1 cellular context compared by ENCODE assay signal in the genomic region with DNA sequence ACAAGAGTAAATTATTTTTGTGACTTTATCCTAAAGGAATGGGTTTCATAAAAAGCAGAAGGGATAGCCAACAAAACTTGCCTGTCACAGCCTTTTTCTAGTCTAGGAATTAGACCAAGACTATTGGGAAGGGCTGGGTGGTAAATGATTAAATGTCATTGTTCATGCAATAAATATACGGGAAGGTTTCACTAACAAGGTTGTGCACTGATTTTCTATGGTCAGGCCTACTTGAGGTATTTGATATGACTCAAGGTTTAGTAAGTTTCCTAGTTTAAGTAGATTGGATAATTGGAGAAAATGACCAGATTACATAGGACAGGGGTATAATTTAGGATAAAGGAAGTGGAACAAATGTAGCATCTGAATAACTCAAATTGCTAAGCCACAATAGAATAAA.
TF ChIP-seq lines count a peak whose summit lies in the region.

No MANE protein-coding gene starts in this region.

TF ChIP-seq in SK-N-SH treated with all-trans-retinoic acid at 6 μM for 48 hours, 23 proteins besides CTCF, POLR2A, EP300 and RAD21 (continued from another document):
- TF ChIP-seq, protein P1, sequence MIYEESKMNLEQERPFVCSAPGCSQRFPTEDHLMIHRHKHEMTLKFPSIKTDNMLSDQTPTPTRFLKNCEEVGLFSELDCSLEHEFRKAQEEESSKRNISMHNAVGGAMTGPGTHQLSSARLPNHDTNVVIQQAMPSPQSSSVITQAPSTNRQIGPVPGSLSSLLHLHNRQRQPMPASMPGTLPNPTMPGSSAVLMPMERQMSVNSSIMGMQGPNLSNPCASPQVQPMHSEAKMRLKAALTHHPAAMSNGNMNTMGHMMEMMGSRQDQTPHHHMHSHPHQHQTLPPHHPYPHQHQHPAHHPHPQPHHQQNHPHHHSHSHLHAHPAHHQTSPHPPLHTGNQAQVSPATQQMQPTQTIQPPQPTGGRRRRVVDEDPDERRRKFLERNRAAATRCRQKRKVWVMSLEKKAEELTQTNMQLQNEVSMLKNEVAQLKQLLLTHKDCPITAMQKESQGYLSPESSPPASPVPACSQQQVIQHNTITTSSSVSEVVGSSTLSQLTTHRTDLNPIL (CRISPR knock-in tag; IDR thresholded peaks at IDR 0.05; ENCODE audit: low read depth), result no peak
- TF ChIP-seq ZNF70 (CRISPR knock-in tag; IDR thresholded peaks at IDR 0.05), result no peak
- no peak for TF ChIP-seq ZFP30 (CRISPR knock-in tag; IDR thresholded peaks at IDR 0.05)
- no peak for TF ChIP-seq GLIS3 (CRISPR knock-in tag; IDR thresholded peaks at IDR 0.05)
- no peak for TF ChIP-seq ESRRG (CRISPR knock-in tag; IDR thresholded peaks at IDR 0.05)
- TF ChIP-seq ISL1 (CRISPR knock-in tag; IDR thresholded peaks at IDR 0.05), result no peak
- TF ChIP-seq PPARA (CRISPR knock-in tag; IDR thresholded peaks at IDR 0.05; ENCODE audit: borderline replicate concordance), result no peak
